Comparison of ENCODE assay signal across 28 cellular contexts in genomic region chr3:17009831-17010230, GRCh38.
"Had no signal": no experiment of that assay in that cellular context is flagged by ENCODE, and none has a peak within 500 bp of the region (broad histone marks: within the 10 kb centered on the region; RNA-seq: fewer than 3 reads in every experiment).

No MANE protein-coding gene starts in this region.

- DNase-seq: activated B cell treated with CpG ODN at 0.5 μM for 24 hours; activated CD4-positive, alpha-beta T cell treated with anti-CD3 and anti-CD28 coated beads for 48 hours; activated CD4-positive, alpha-beta T cell treated with anti-CD3 and anti-CD28 coated beads, Interleukin-2, amount 50 U/mL, for 1 hour; activated CD4-positive, alpha-beta T cell treated with anti-CD3 and anti-CD28 coated beads, Interleukin-2, amount 50 U/mL, for 48 hours; activated CD8-positive, alpha-beta memory T cell treated with anti-CD3 and anti-CD28 coated beads for 24 hours; activated CD8-positive, alpha-beta T cell treated with anti-CD3 and anti-CD28 coated beads for 36 hours; activated effector memory CD4-positive, alpha-beta T cell treated with anti-CD3 and anti-CD28 coated beads, Interleukin-2, amount 50 U/mL, for 16 hours; activated naive CD4-positive, alpha-beta T cell treated with anti-CD3 and anti-CD28 coated beads for 36 hours; activated naive CD8-positive, alpha-beta T cell treated with anti-CD3 and anti-CD28 coated beads for 36 hours; activated naive CD8-positive, alpha-beta T cell treated with anti-CD3 and anti-CD28 coated beads, Interleukin-2, amount 50 U/mL, for 24 hours; activated T-cell treated with anti-CD3 and anti-CD28 coated beads, Interleukin-2, amount 50 U/mL, for 1 hour; activated T-cell treated with anti-CD3 and anti-CD28 coated beads, Interleukin-2, amount 50 U/mL, for 48 hours; adrenal gland; amygdala; aorta; body of pancreas; caudate nucleus; cortex of kidney; effector CD8-positive, alpha-beta T cell; endodermal cell; foreskin melanocyte; heart right ventricle; T-helper 1 cell; T-helper 17 cell; T1000; WERI-Rb-1 had no signal

- H3K4me3 ChIP-seq: adrenal gland, body of pancreas, gastroesophageal sphincter, heart right ventricle, hepatocyte had no signal
